In the genomic region with DNA sequence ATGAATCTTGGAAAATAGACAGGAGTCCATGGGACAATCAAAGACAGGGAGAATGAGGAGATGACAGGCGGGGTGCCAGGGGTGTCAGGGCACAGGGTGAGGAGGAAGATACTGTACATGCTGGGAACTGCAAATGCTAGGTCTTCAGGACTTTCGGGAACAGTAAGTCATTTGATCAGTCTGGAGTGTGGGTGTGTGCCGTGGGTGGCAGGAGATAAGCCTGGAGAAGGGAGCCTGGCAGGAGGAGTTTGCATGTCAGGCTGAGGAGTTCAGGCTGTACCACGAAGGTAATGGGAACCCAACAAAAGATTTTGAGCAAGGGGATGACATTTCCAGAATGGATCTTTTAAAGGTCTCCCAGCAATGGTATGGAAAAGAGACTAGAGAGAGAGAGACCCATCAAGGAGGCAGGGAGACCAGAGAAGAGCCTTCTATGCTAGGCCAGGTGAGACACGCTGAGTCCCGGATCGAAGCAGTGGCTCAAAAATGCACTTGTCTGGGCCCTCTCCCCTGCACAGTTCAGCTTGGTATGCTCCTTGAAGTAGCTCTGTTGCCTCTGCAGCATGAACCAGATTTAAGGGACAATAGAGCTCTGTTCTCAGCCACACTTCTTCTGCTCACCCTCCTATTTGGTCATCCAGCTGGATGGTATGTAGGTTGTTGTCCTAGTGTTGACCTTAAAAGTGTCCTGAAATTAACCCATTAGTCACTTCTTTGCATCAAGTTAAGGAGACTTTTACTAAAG, we compare ENCODE assay signal across 19 cellular contexts.
DNase-seq lines count a peak whose midpoint lies in the region; ATAC-seq and TF ChIP-seq lines count a peak whose summit lies in the region.
"Had no signal": no experiment of that assay in that cellular context is flagged by ENCODE, and none has a peak within 500 bp of the region (broad histone marks: within the 10 kb centered on the region; RNA-seq: fewer than 3 reads in every experiment).

No MANE protein-coding gene starts in this region.

- H3K27me3 ChIP-seq in lower lobe of right lung (ENCODE audit: low read depth) (no peaks in the 10 kb centered on the region), smooth muscle cell (ENCODE audit: low read depth) (no peaks in the 10 kb centered on the region), adrenal gland (no peaks in the 10 kb centered on the region), MG63 (no peaks in the 10 kb centered on the region; the same call in 1 of the 2 replicates)
- H3K27me3 ChIP-seq: gastroesophageal sphincter, suprapubic skin had no signal

- ATAC-seq in lower lobe of right lung = peak; percentile 33 to 47
- no peak for ATAC-seq in natural killer cell
- ATAC-seq: gastroesophageal sphincter, left colon had no signal

- H3K27me3 Mint-ChIP-seq in natural killer cell (ENCODE audit: low read depth in 2 of 2) = peaks cover 12 to 35% of the 10 kb centered on the region in 2 donors

- H3K4me1 Mint-ChIP-seq in natural killer cell = no peaks in the 10 kb centered on the region
- H3K4me1 Mint-ChIP-seq: activated CD4-positive, alpha-beta T cell treated with anti-CD3 and anti-CD28 coated beads, Interleukin-2, amount 10 ng/mL, durations not matched to agents 24 days and 14 days; CD4-positive, alpha-beta memory T cell had no signal

- no peak overlapping the region for H3K9ac ChIP-seq in smooth muscle cell (ENCODE audit: low read depth)

- H3K4me2 ChIP-seq in smooth muscle cell = peak overlapping the region; percentile 1

- no peak overlapping the region for H2AFZ ChIP-seq in smooth muscle cell (ENCODE audit: low read depth)

- intact Hi-C loops in lower lobe of right lung (cut with DNase I) = no loop called here
- intact Hi-C loops in adrenal gland (cut with DNase I) = no loop called here
- intact Hi-C loops in natural killer cell (cut with micrococcal nuclease) = no loop called here

- H3K9me3 ChIP-seq in lower lobe of right lung (no peaks in the 10 kb centered on the region), smooth muscle cell (replicated peaks; ENCODE audit: low read depth) (no peaks in the 10 kb centered on the region), adrenal gland (replicated peaks in 1 of 3) (no peaks in the 10 kb centered on the region), MG63 (0 out of 2 replicates have a peak, but pooled peaks cover 5% of the 10 kb centered on the region)
- H3K9me3 ChIP-seq: gastroesophageal sphincter, suprapubic skin had no signal

- H3K36me3 ChIP-seq in lower lobe of right lung (no peaks in the 10 kb centered on the region), smooth muscle cell (ENCODE audit: low read depth) (no peaks in the 10 kb centered on the region), adrenal gland (replicated peaks in 1 of 2) (no peaks in the 10 kb centered on the region), MG63 (no peaks in the 10 kb centered on the region)
- H3K36me3 ChIP-seq: gastroesophageal sphincter, suprapubic skin had no signal

- DNase-seq in HT1080 (ENCODE audit: low read depth) (peak; percentile 13), caudate nucleus (lab: John Stamatoyannopoulos, UW) (peak in 48 of 61 donors; percentile 10 to 94 (median 64)), lower lobe of right lung (no peak), smooth muscle cell (lab: John Stamatoyannopoulos, UW; ENCODE audit: unreplicated experiment) (no peak), adrenal gland (no peak), natural killer cell (no peak), MG63 (no peak)
- DNase-seq in activated T-cell treated with anti-CD3 and anti-CD28 coated beads, Interleukin-2, amount 50 U/mL, for 1 hour = no peak
- DNase-seq: activated CD4-positive, alpha-beta T cell treated with anti-CD3 and anti-CD28 coated beads, Interleukin-2, amount 10 ng/mL, durations not matched to agents 24 days and 14 days; activated CD8-positive, alpha-beta memory T cell treated with anti-CD3 and anti-CD28 coated beads, Interleukin-2, amount 50 U/mL, for 4 hours; activated gamma-delta T cell; CD4-positive, alpha-beta memory T cell; DMS79; left colon; NCI-H1105; NCI-H2081 treated with DMSO at 0.1 percent for 48 hours had no signal

- no peaks in the 10 kb centered on the region for H3F3A ChIP-seq in smooth muscle cell (ENCODE audit: low read depth)

- H3K27ac ChIP-seq in caudate nucleus (ENCODE audit: low read depth, low read length) (peak overlapping the region; percentile 84), lower lobe of right lung (no peak overlapping the region), smooth muscle cell (ENCODE audit: low read depth) (no peak overlapping the region), adrenal gland (no peak overlapping the region)
- H3K27ac ChIP-seq: gastroesophageal sphincter, RWPE1, suprapubic skin had no signal

- no peak overlapping the region for H3K27ac Mint-ChIP-seq in natural killer cell
- H3K27ac Mint-ChIP-seq: activated CD4-positive, alpha-beta T cell treated with anti-CD3 and anti-CD28 coated beads, Interleukin-2, amount 10 ng/mL, durations not matched to agents 24 days and 14 days had no signal

- TF ChIP-seq POLR2A in adrenal gland (IDR thresholded peaks at IDR 0.05) = no peak

- H3K4me3 ChIP-seq in lower lobe of right lung = no peak overlapping the region
- no peak overlapping the region for H3K4me3 ChIP-seq in smooth muscle cell
- no peak overlapping the region for H3K4me3 ChIP-seq in adrenal gland
- no peak overlapping the region for H3K4me3 ChIP-seq in MG63
- H3K4me3 ChIP-seq: gastroesophageal sphincter, suprapubic skin had no signal

- TF ChIP-seq CTCF in lower lobe of right lung (IDR thresholded peaks at IDR 0.05) (no peak), smooth muscle cell (IDR thresholded peaks at IDR 0.05; ENCODE audit: borderline replicate concordance, insufficient read depth, poor library complexity, severe bottlenecking) (no peak), adrenal gland (IDR thresholded peaks at IDR 0.05) (no peak), natural killer cell (IDR thresholded peaks at IDR 0.05) (no peak)

- H3K36me3 Mint-ChIP-seq in natural killer cell = no peaks in the 10 kb centered on the region
- H3K36me3 Mint-ChIP-seq: CD4-positive, alpha-beta memory T cell had no signal

- no peaks in the 10 kb centered on the region for H3K9me3 Mint-ChIP-seq in natural killer cell
- H3K9me3 Mint-ChIP-seq: activated CD4-positive, alpha-beta T cell treated with anti-CD3 and anti-CD28 coated beads, Interleukin-2, amount 10 ng/mL, durations not matched to agents 24 days and 14 days had no signal

- 54% methylated on average over 7 of the region's 7 CpGs for WGBS in smooth muscle cell (ENCODE audit: low lambda C conversion rate)
- WGBS in adrenal gland, 4 donors = 70 to 81% (median 78%) methylated on average over 7 of the region's 7 CpGs

- H3K4me3 Mint-ChIP-seq in natural killer cell = no peak overlapping the region
- H3K4me3 Mint-ChIP-seq: activated CD4-positive, alpha-beta T cell treated with anti-CD3 and anti-CD28 coated beads, Interleukin-2, amount 10 ng/mL, durations not matched to agents 24 days and 14 days; CD4-positive, alpha-beta memory T cell had no signal

- H4K20me1 ChIP-seq in smooth muscle cell (ENCODE audit: low read depth) = no peaks in the 10 kb centered on the region

- H3K79me2 ChIP-seq in smooth muscle cell (ENCODE audit: low read depth) = no peaks in the 10 kb centered on the region

- H3K4me1 ChIP-seq in lower lobe of right lung (no peaks in the 10 kb centered on the region), smooth muscle cell (ENCODE audit: low read depth) (peaks cover 22% of the 10 kb centered on the region), adrenal gland (replicated peaks in 1 of 2) (no peaks in the 10 kb centered on the region)
- H3K4me1 ChIP-seq: gastroesophageal sphincter, suprapubic skin had no signal

Comparison
In these comparisons a context has a peak if more than half of its experiments do, and no peak if none do; other contexts are left out.
1. DNase-seq: peak in HT1080 (single experiment) and caudate nucleus (48 of 61); none in lower lobe of right lung (single experiment), smooth muscle cell (single experiment), adrenal gland (0 of 7), activated T-cell treated with anti-CD3 and anti-CD28 coated beads, Interleukin-2, amount 50 U/mL, for 1 hour (single experiment), natural killer cell (single experiment) and MG63 (single experiment).
2. ATAC-seq: peak in lower lobe of right lung (2 of 2); none in natural killer cell (0 of 3).